In genomic region chr5:107580902-107581823, GRCh38 we compare ENCODE assay signal across 14 cellular contexts.
DNase-seq lines count a peak whose midpoint lies in the region; ATAC-seq and TF ChIP-seq lines count a peak whose summit lies in the region.
"Had no signal": no experiment of that assay in that cellular context is flagged by ENCODE, and none has a peak within 500 bp of the region (broad histone marks: within the 10 kb centered on the region; RNA-seq: fewer than 3 reads in every experiment).

No MANE protein-coding gene starts in this region.

- in situ Hi-C loops in GM23248 (cut with MboI) = no loop called here

- H3K9me3 ChIP-seq in GM23248 (ENCODE audit: low read depth) (no peaks in the 10 kb centered on the region), adipocyte (ENCODE audit: control insufficient read depth, low read length) (no peaks in the 10 kb centered on the region), smooth muscle cell (replicated peaks; ENCODE audit: low read depth) (no peaks in the 10 kb centered on the region)
- H3K9me3 ChIP-seq: esophagus muscularis mucosa had no signal

- 14 to 16% methylated on average over 8 of the region's 8 CpGs for WGBS in GM23248 (ENCODE audit: low coverage in 1 of 2, low lambda C conversion rate in 2 of 2, missing lambda C conversion rate in 2 of 2), 2 experiments
- WGBS in smooth muscle cell (ENCODE audit: low lambda C conversion rate) = 74% methylated on average over 8 of the region's 8 CpGs

- H3K4me1 ChIP-seq in GM23248 (ENCODE audit: insufficient read depth) (no peaks in the 10 kb centered on the region), adipocyte (ENCODE audit: control insufficient read depth, insufficient read depth, low read length) (peaks cover 61% of the 10 kb centered on the region), smooth muscle cell (ENCODE audit: low read depth) (peaks cover 34% of the 10 kb centered on the region)

- H3K4me3 ChIP-seq in GM23248 = no peak overlapping the region
- peak overlapping the region; percentile 61 for H3K4me3 ChIP-seq in adipocyte (ENCODE audit: low read length)
- H3K4me3 ChIP-seq in smooth muscle cell = no peak overlapping the region
- H3K4me3 ChIP-seq: esophagus muscularis mucosa had no signal

- H2AFZ ChIP-seq in GM23248 = no peak overlapping the region
- H2AFZ ChIP-seq in smooth muscle cell (ENCODE audit: low read depth) = peak overlapping the region; percentile 15

- H3K27ac ChIP-seq in GM23248 (no peak overlapping the region), smooth muscle cell (ENCODE audit: low read depth) (no peak overlapping the region)
- H3K27ac ChIP-seq: KMS-11 had no signal

- H3K4me2 ChIP-seq in GM23248 (ENCODE audit: unreplicated experiment) (no peak overlapping the region), smooth muscle cell (no peak overlapping the region)
- H3K4me2 ChIP-seq: KMS-11 had no signal

- H4K20me1 ChIP-seq in GM23248 (ENCODE audit: insufficient read depth) (no peaks in the 10 kb centered on the region), smooth muscle cell (ENCODE audit: low read depth) (no peaks in the 10 kb centered on the region)

- H3K9me2 ChIP-seq in GM23248 (ENCODE audit: insufficient read depth) = no peaks in the 10 kb centered on the region

- ATAC-seq in Right ventricle myocardium superior (ENCODE audit: poor library complexity) = peak; percentile 68
- ATAC-seq: T-helper 17 cell had no signal

- DNase-seq in GM23248 = peak; percentile 40
- peak; percentile 67 for DNase-seq in adipocyte (ENCODE audit: low read depth)
- DNase-seq in Right ventricle myocardium superior = no peak
- DNase-seq in smooth muscle cell (lab: John Stamatoyannopoulos, UW; ENCODE audit: unreplicated experiment) = no peak
- DNase-seq in SHP77 treated with DMSO at 0.1 percent for 48 hours (lab: John Stamatoyannopoulos, UW) = no peak
- no peak for DNase-seq in mesenteric fat pad (ENCODE audit: low spot score)
- no peak for DNase-seq in SKM-1 treated with dmso at 0.1 percent for 144 hours (lab: John Stamatoyannopoulos, UW; ENCODE audit: unreplicated experiment)
- DNase-seq: cerebellar nuclear complex, islet precursor cell, naive B cell, NCI-H2029, T-helper 17 cell had no signal

- no peak for TF ChIP-seq CTCF in smooth muscle cell (IDR thresholded peaks at IDR 0.05; ENCODE audit: borderline replicate concordance, insufficient read depth, poor library complexity, severe bottlenecking)

- no peak overlapping the region for H3K9ac ChIP-seq in GM23248
- peak overlapping the region; percentile 77 for H3K9ac ChIP-seq in adipocyte (ENCODE audit: low read length)
- no peak overlapping the region for H3K9ac ChIP-seq in smooth muscle cell (ENCODE audit: low read depth)
- H3K9ac ChIP-seq: KMS-11 had no signal

- intact Hi-C loops in Right ventricle myocardium superior (cut with DNase I) = no loop called here

- H3K36me3 ChIP-seq in GM23248 (ENCODE audit: low read depth) (no peaks in the 10 kb centered on the region), adipocyte (ENCODE audit: control insufficient read depth, insufficient read depth, low read length, severe bottlenecking) (no peaks in the 10 kb centered on the region), smooth muscle cell (ENCODE audit: low read depth) (no peaks in the 10 kb centered on the region)
- H3K36me3 ChIP-seq: esophagus muscularis mucosa had no signal

- H3K79me2 ChIP-seq in GM23248 (ENCODE audit: insufficient read depth) (no peaks in the 10 kb centered on the region), smooth muscle cell (ENCODE audit: low read depth) (no peaks in the 10 kb centered on the region)

- H3F3A ChIP-seq in GM23248 (ENCODE audit: insufficient read depth) (no peaks in the 10 kb centered on the region), smooth muscle cell (ENCODE audit: low read depth) (no peaks in the 10 kb centered on the region)

- H3K27me3 ChIP-seq in GM23248 (replicated peaks; ENCODE audit: insufficient read depth) = peaks cover 12% of the 10 kb centered on the region
- H3K27me3 ChIP-seq in adipocyte (replicated peaks; ENCODE audit: control insufficient read depth, insufficient read depth, low read length) = no peaks in the 10 kb centered on the region
- no peaks in the 10 kb centered on the region for H3K27me3 ChIP-seq in smooth muscle cell (ENCODE audit: low read depth)
- H3K27me3 ChIP-seq: esophagus muscularis mucosa had no signal

Comparison
In these comparisons a context has a peak if more than half of its experiments do, and no peak if none do; other contexts are left out.
1. DNase-seq: peak in GM23248 (single experiment) and adipocyte (single experiment); none in Right ventricle myocardium superior (single experiment), smooth muscle cell (single experiment), SHP77 treated with DMSO at 0.1 percent for 48 hours (single experiment), mesenteric fat pad (single experiment) and SKM-1 treated with dmso at 0.1 percent for 144 hours (single experiment).